In genomic region chr15:64151727-64152506, GRCh38 we compare ENCODE assay signal across 8 cellular contexts. TPM values are rescaled to one million over a fixed set of nuclear protein-coding genes. Genes with fewer than 3 reads are reported as not detected.
DNase-seq lines count a peak whose midpoint lies in the region; ATAC-seq, FAIRE-seq and TF ChIP-seq lines count a peak whose summit lies in the region.

Gene SNX22, plus strand, starts transcription at chr15:64151731. Its CDS starts 45 bp downstream, at chr15:64151776.

- no peaks in the 10 kb centered on the region for H3K9me3 Mint-ChIP-seq in activated T-helper 2 cell treated with anti-CD3 and anti-CD28 coated beads, Interferon-gamma antibody, Interleukin-2, Interleukin-4, amounts not matched to agents 10 μg/mL and 5 μg/mL and 100 μg/mL, durations not matched to agents 14 hours and 24 hours and 36 hours

- no peak for TF ChIP-seq POLR2A in A549 (IDR thresholded peaks at IDR 0.05; ENCODE audit: low read length)

- intact Hi-C loops in activated T-helper 2 cell treated with anti-CD3 and anti-CD28 coated beads, Interferon-gamma antibody, Interleukin-2, Interleukin-4, amounts not matched to agents 10 μg/mL and 5 μg/mL and 100 μg/mL, durations not matched to agents 14 hours and 24 hours and 36 hours (cut with micrococcal nuclease), result loop anchor here (2.0 to 10.0 kb wide), 2 partner anchors 57 to 257 kb away; partner anchors contain the start of gene SNX1
- intact Hi-C loops in right cardiac atrium (cut with DNase I), result loop anchor here in 2 of 4 donors (5.0 kb wide), 2 partner anchors 55 to 60 kb away; partner anchors contain the start of genes CIAO2A (in 1 of the 2) and SNX1 (in 1 of the 2)

- peaks cover 15% of the 10 kb centered on the region for H3K4me1 Mint-ChIP-seq in activated T-helper 2 cell treated with anti-CD3 and anti-CD28 coated beads, Interferon-gamma antibody, Interleukin-2, Interleukin-4, amounts not matched to agents 10 μg/mL and 5 μg/mL and 100 μg/mL, durations not matched to agents 14 hours and 24 hours and 36 hours (ENCODE audit: low read depth)

- H3K27me3 Mint-ChIP-seq in activated T-helper 2 cell treated with anti-CD3 and anti-CD28 coated beads, Interferon-gamma antibody, Interleukin-2, Interleukin-4, amounts not matched to agents 10 μg/mL and 5 μg/mL and 100 μg/mL, durations not matched to agents 14 hours and 24 hours and 36 hours (ENCODE audit: low read depth), result peaks cover 7% of the 10 kb centered on the region

- H3K36me3 Mint-ChIP-seq in activated T-helper 2 cell treated with anti-CD3 and anti-CD28 coated beads, Interferon-gamma antibody, Interleukin-2, Interleukin-4, amounts not matched to agents 10 μg/mL and 5 μg/mL and 100 μg/mL, durations not matched to agents 14 hours and 24 hours and 36 hours (ENCODE audit: low read depth), result peaks cover 25% of the 10 kb centered on the region

- H3K27ac ChIP-seq in A549 (peak within 1 kb of the TSS; percentile 63 to 71), right cardiac atrium (ENCODE audit: low read length) (peak within 1 kb of the TSS; percentile 40)

- no peak for TF ChIP-seq RAD21 in A549 (conservative IDR thresholded peaks at IDR 0.05 in 1 of 2, IDR thresholded peaks at IDR 0.05 in 1 of 2)

- no peaks in the 10 kb centered on the region for H3K27me3 ChIP-seq in right cardiac atrium (ENCODE audit: control insufficient read depth, insufficient read depth)

- CTCF ChIA-PET in A549 (lab: Yijun Ruan, JAX), result interaction anchor here (1.0 to 5.2 kb wide), 11 partner anchors 9 to 656 kb away, joined by 3 to 69 read pairs (median 20); partner anchors contain the start of genes CIAO2A, PPIB and SNX1

- DNase-seq in A549 (ENCODE audit: low read depth in 1 of 2, low spot score in 1 of 2) (no peak), GM13977 (ENCODE audit: low spot score) (peak; percentile 60), right cardiac atrium (peak; percentile 41 to 76 (median 75)), skeletal muscle cell (ENCODE audit: low read depth) (no peak), NCI-H1930 (lab: John Stamatoyannopoulos, UW) (no peak)
- no peak for DNase-seq in activated T-helper 2 cell treated with anti-CD3 and anti-CD28 coated beads, Interferon-gamma antibody, Interleukin-2, Interleukin-4, amounts not matched to agents 10 μg/mL and 5 μg/mL and 100 μg/mL, durations not matched to agents 14 hours and 24 hours and 36 hours (ENCODE audit: low spot score)
- DNase-seq in effector CD4-positive, alpha-beta T cell, result no peak

- no peak within 1 kb of the TSS for H3K27ac Mint-ChIP-seq in activated T-helper 2 cell treated with anti-CD3 and anti-CD28 coated beads, Interferon-gamma antibody, Interleukin-2, Interleukin-4, amounts not matched to agents 10 μg/mL and 5 μg/mL and 100 μg/mL, durations not matched to agents 14 hours and 24 hours and 36 hours

- in situ Hi-C loops in GM13977 (cut with MboI; ENCODE audit: low pct_unique_long_range_greater_than_20kb, low sequenced_read_pairs, unreplicated experiment), result no loop called here

- H3K4me3 ChIP-seq in A549, result peak within 1 kb of the TSS; percentile 70
- peak within 1 kb of the TSS; percentile 53 for H3K4me3 ChIP-seq in right cardiac atrium (ENCODE audit: low read length)
- peak within 1 kb of the TSS; percentile 54 for H3K4me3 ChIP-seq in skeletal muscle cell (ENCODE audit: low read depth, low read length)

- FAIRE-seq in A549 (lab: Jason Lieb, UNC), result no peak

- POLR2A ChIA-PET in A549 (lab: Yijun Ruan, JAX), result interaction anchor here (2.7 kb wide), 1 partner anchor 7 kb away, joined by 9 read pairs; no protein-coding TSS in a partner anchor

- TF ChIP-seq CTCF in A549 (IDR thresholded peaks at IDR 0.05) (no peak), GM13977 (IDR thresholded peaks at IDR 0.05; ENCODE audit: extremely low read depth, insufficient read depth, missing control alignments) (peak; percentile 11)

- 17% methylated on average over 22 of the region's 83 CpGs for WGBS in A549 (ENCODE audit: missing lambda C conversion rate)
- under 1% methylated on average over 83 of the region's 83 CpGs for WGBS in right cardiac atrium

- H3K9me3 ChIP-seq in A549 (no peaks in the 10 kb centered on the region), right cardiac atrium (ENCODE audit: control insufficient read depth, low read length) (no peaks in the 10 kb centered on the region)

- H3K4me2 ChIP-seq in A549, result peak within 1 kb of the TSS; percentile 90

- peak within 1 kb of the TSS; percentile 79 for H3K4me3 Mint-ChIP-seq in activated T-helper 2 cell treated with anti-CD3 and anti-CD28 coated beads, Interferon-gamma antibody, Interleukin-2, Interleukin-4, amounts not matched to agents 10 μg/mL and 5 μg/mL and 100 μg/mL, durations not matched to agents 14 hours and 24 hours and 36 hours (ENCODE audit: low read depth)

- peaks cover 9% of the 10 kb centered on the region; the same call in 1 of the 3 replicates for H3K4me1 ChIP-seq in A549
- H3K4me1 ChIP-seq in right cardiac atrium (ENCODE audit: control insufficient read depth, insufficient read depth, low read length), result peaks cover 3% of the 10 kb centered on the region

- TF ChIP-seq EP300 in A549 (IDR thresholded peaks at IDR 0.05), result no peak

- ATAC-seq in A549, result peak; percentile 1; a peak in 4 of 6 replicates
- peak; percentile 13 for ATAC-seq in HG03520 (IDR thresholded peaks at IDR 0.05; ENCODE audit: unreplicated experiment)
- peak in 1 of 2 donors; percentile 5 for ATAC-seq in right cardiac atrium

TF ChIP-seq in A549, 52 proteins besides CTCF, POLR2A, EP300 and RAD21:
- no peak for TF ChIP-seq NR3C1 (IDR thresholded peaks at IDR 0.05)
- TF ChIP-seq JUN (IDR thresholded peaks at IDR 0.05), result peak in 1 of 2 experiments; percentile 43; a peak in 1 of 5 replicates
- TF ChIP-seq E2F6 (IDR thresholded peaks at IDR 0.05; ENCODE audit: borderline replicate concordance, low read depth), result peak; percentile 47; the same call in 1 of the 2 replicates

RNA-seq across cellular contexts. Expression of gene SNX22, which starts in this region (rescaled TPM):
- polyA plus RNA-seq in A549 (2011; rRNA removed) (0.22 and 0.41 TPM in 2 replicates), A549 (2017; fragmentation: RNase III; extraction: RNeasy Plus Mini Kit Qiagen cat#74134 plus additional on column Dnase treatment) (0.73 to 1.1 TPM (median 0.91 TPM) in 3 replicates), right cardiac atrium (74.0 TPM)
- polyA plus RNA-seq in A549 (2012; cell fraction: cytosol; rRNA removed), result 0.79 and 1.00 TPM in 2 replicates
- polyA plus RNA-seq in A549 (2012; cell fraction: nucleus; rRNA removed), result 2.9 and 3.5 TPM in 2 replicates
- polyA minus RNA-seq in A549 (2011; rRNA and poly(A)+ RNA removed), result 0.88 and 1.2 TPM in 2 replicates
- total RNA-seq in activated T-helper 2 cell treated with anti-CD3 and anti-CD28 coated beads, Interferon-gamma antibody, Interleukin-2, Interleukin-4, amounts not matched to agents 10 μg/mL and 5 μg/mL and 100 μg/mL, durations not matched to agents 14 hours and 24 hours and 36 hours, result 0.98 and 1.4 TPM in 2 replicates
- total RNA-seq in right cardiac atrium, result 100 to 1,000 TPM in 1 of 4 donors, 10 to 100 TPM in 3; 56.2 to 114 (median 62.6) TPM

Comparison
In these comparisons a context has a peak if more than half of its experiments do, and no peak if none do; other contexts are left out.
1. RNA of gene SNX22 (total RNA-seq): 56.2 to 114 TPM in right cardiac atrium; 0.98 to 1.4 TPM in activated T-helper 2 cell treated with anti-CD3 and anti-CD28 coated beads, Interferon-gamma antibody, Interleukin-2, Interleukin-4, amounts not matched to agents 10 μg/mL and 5 μg/mL and 100 μg/mL, durations not matched to agents 14 hours and 24 hours and 36 hours; every median in the first group is over 10 times any median in the second.
2. RNA of gene SNX22 (polyA plus RNA-seq): 74.0 TPM in right cardiac atrium (single experiment); 0.22 to 3.5 TPM in A549; every median in the first group is over 10 times any median in the second.
3. DNase-seq: peak in GM13977 (single experiment) and right cardiac atrium (3 of 3); none in A549 (0 of 2), activated T-helper 2 cell treated with anti-CD3 and anti-CD28 coated beads, Interferon-gamma antibody, Interleukin-2, Interleukin-4, amounts not matched to agents 10 μg/mL and 5 μg/mL and 100 μg/mL, durations not matched to agents 14 hours and 24 hours and 36 hours (single experiment), skeletal muscle cell (single experiment), NCI-H1930 (0 of 2) and effector CD4-positive, alpha-beta T cell (single experiment).
4. Peak in every context shown above with its lines, with median percentiles within 50 percentile points of each other: H3K4me3 ChIP-seq.